Comparison of ENCODE assay signal across 12 cellular contexts in the genomic region with DNA sequence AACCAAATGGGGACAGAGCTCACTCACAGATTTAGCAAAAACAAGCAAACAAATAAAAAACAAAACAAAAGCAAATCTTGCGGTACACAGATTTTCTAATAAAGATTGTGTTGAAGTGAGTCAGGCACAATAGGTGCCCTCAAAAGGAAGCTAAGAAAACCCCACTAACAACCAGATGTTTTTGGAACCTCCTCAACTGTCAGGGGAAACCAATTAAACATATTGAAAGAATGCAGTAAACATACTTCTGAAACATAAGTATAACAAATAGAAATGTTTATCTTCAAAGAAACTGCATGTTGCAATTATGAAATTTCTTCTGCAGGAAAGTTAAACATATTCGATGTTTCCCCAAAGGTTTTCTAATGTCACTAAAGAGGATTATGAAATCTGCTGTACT.
DNase-seq lines count a peak whose midpoint lies in the region; ATAC-seq and TF ChIP-seq lines count a peak whose summit lies in the region.
"Had no signal": no experiment of that assay in that cellular context is flagged by ENCODE, and none has a peak within 500 bp of the region (broad histone marks: within the 10 kb centered on the region; RNA-seq: fewer than 3 reads in every experiment).

No MANE protein-coding gene starts in this region.

- H3K79me1 ChIP-seq in H9 (ENCODE audit: insufficient read depth, low read depth, low read length, poor library complexity, severe bottlenecking), result no peaks in the 10 kb centered on the region

- no peak for DNase-seq in activated CD8-positive, alpha-beta T cell treated with anti-CD3 and anti-CD28 coated beads for 36 hours
- DNase-seq in activated CD8-positive, alpha-beta T cell treated with anti-CD3 and anti-CD28 coated beads, Interleukin-2, amount 10 ng/mL, durations not matched to agents 7 days and 5 days, result no peak
- no peak for DNase-seq in Panc1 (ENCODE audit: low read depth, low spot score)
- peak in 1 of 2 donors; percentile 67 for DNase-seq in fibroblast of lung (ENCODE audit: low read depth in 2 of 2)
- no peak for DNase-seq in A172 (ENCODE audit: low spot score)
- no peak for DNase-seq in H9
- DNase-seq in SKM-1 (lab: John Stamatoyannopoulos, UW; ENCODE audit: unreplicated experiment), result no peak
- DNase-seq: NCI-H1105; NCI-H510A treated with DMSO at 0.1 percent for 48 hours; posterior cingulate gyrus; stimulated activated CD4-positive, alpha-beta T cell treated with anti-CD3 and anti-CD28 coated beads, Interleukin-4, amount 100 ng/mL, for 4 hours had no signal

- no TSS peak for BruUV-seq in Panc1 (replicated peaks; lab: Mats Ljungman, UMichigan)

- H3K9me3 Mint-ChIP-seq in activated CD8-positive, alpha-beta T cell treated with anti-CD3 and anti-CD28 coated beads for 36 hours, result peaks cover 5% of the 10 kb centered on the region
- peaks cover 5% of the 10 kb centered on the region for H3K9me3 Mint-ChIP-seq in activated CD8-positive, alpha-beta T cell treated with anti-CD3 and anti-CD28 coated beads, Interleukin-2, amount 10 ng/mL, durations not matched to agents 7 days and 5 days (ENCODE audit: insufficient read depth)
- H3K9me3 Mint-ChIP-seq in H9, result peaks cover 7% of the 10 kb centered on the region in 2 experiments

- no peaks in the 10 kb centered on the region for H3K27me3 Mint-ChIP-seq in activated CD8-positive, alpha-beta T cell treated with anti-CD3 and anti-CD28 coated beads for 36 hours
- no peaks in the 10 kb centered on the region for H3K27me3 Mint-ChIP-seq in activated CD8-positive, alpha-beta T cell treated with anti-CD3 and anti-CD28 coated beads, Interleukin-2, amount 10 ng/mL, durations not matched to agents 7 days and 5 days (ENCODE audit: low read depth)
- no peaks in the 10 kb centered on the region for H3K27me3 Mint-ChIP-seq in H9 (ENCODE audit: low read depth)

- no peak overlapping the region for H3K4ac ChIP-seq in H9 (ENCODE audit: low read depth, low read length)

- H3K4me2 ChIP-seq in fibroblast of lung (ENCODE audit: extremely low read depth, insufficient read depth, low read length) (peak overlapping the region; percentile 10), H9 (ENCODE audit: insufficient read depth, insufficient read length, low read length) (no peak overlapping the region)

- H3K27ac ChIP-seq in Panc1 (ENCODE audit: low read length) (peak overlapping the region; percentile 30), fibroblast of lung (ENCODE audit: insufficient read depth, low read length) (no peak overlapping the region), skeletal muscle tissue (ENCODE audit: low read depth, low read length) (peak overlapping the region; percentile 79), H9 (ENCODE audit: insufficient read length, low read depth, low read length) (no peak overlapping the region)

- no peak overlapping the region for H3K23ac ChIP-seq in H9 (ENCODE audit: insufficient read length, low read depth, low read length)

- H2BK5ac ChIP-seq in H9 (ENCODE audit: insufficient read length, low read length), result no peak overlapping the region

- H3K36me3 ChIP-seq in Panc1 (ENCODE audit: control insufficient read depth, insufficient read depth, low read length) (no peaks in the 10 kb centered on the region), fibroblast of lung (ENCODE audit: control insufficient read depth, insufficient read depth, low read length) (no peaks in the 10 kb centered on the region), skeletal muscle tissue (ENCODE audit: control insufficient read depth in 3 of 3, insufficient read depth in 3 of 3, low read length in 3 of 3) (peaks cover 0 to 7% (median 0%) of the 10 kb centered on the region in 3 donors)

- H3K4me3 ChIP-seq in Panc1 (ENCODE audit: low read depth in 2 of 2, low read length in 2 of 2), result no peak overlapping the region
- H3K4me3 ChIP-seq in fibroblast of lung (replicated peaks in 1 of 4; ENCODE audit: control extremely low read depth in 1 of 4, insufficient read depth in 1 of 4, low read depth in 3 of 4, low read length in 4 of 4), result no peak overlapping the region
- no peak overlapping the region for H3K4me3 ChIP-seq in skeletal muscle tissue (ENCODE audit: low read length in 3 of 3)

- H2AFZ ChIP-seq in fibroblast of lung (ENCODE audit: low read length), result no peak overlapping the region
- no peak overlapping the region for H2AFZ ChIP-seq in H9 (ENCODE audit: low read length)

- H3K27me3 ChIP-seq in Panc1 (ENCODE audit: control insufficient read depth, insufficient read depth, low read length), result no peaks in the 10 kb centered on the region
- no peaks in the 10 kb centered on the region for H3K27me3 ChIP-seq in fibroblast of lung (ENCODE audit: control insufficient read depth, insufficient read depth, low read length)
- H3K27me3 ChIP-seq in skeletal muscle tissue (ENCODE audit: control insufficient read depth in 3 of 3, insufficient read depth in 3 of 3, low read length in 3 of 3), result no peaks in the 10 kb centered on the region
- no peaks in the 10 kb centered on the region for H3K27me3 ChIP-seq in H9 (ENCODE audit: insufficient read depth, low read length)

- no peak overlapping the region for H2AK5ac ChIP-seq in H9 (ENCODE audit: insufficient read length, low read length)

- H3K36me3 Mint-ChIP-seq in activated CD8-positive, alpha-beta T cell treated with anti-CD3 and anti-CD28 coated beads for 36 hours (ENCODE audit: low read depth), result peaks cover 28% of the 10 kb centered on the region
- H3K36me3 Mint-ChIP-seq in activated CD8-positive, alpha-beta T cell treated with anti-CD3 and anti-CD28 coated beads, Interleukin-2, amount 10 ng/mL, durations not matched to agents 7 days and 5 days (ENCODE audit: low read depth), result peaks cover 37% of the 10 kb centered on the region
- H3K36me3 Mint-ChIP-seq in H9 (ENCODE audit: insufficient read depth in 1 of 3, low read depth in 3 of 3), result peaks cover 4 to 8% (median 4%) of the 10 kb centered on the region in 3 experiments; a peak in 6 of 7 replicates

- H2BK15ac ChIP-seq in H9 (ENCODE audit: low read depth, low read length), result no peak overlapping the region

- H3K18ac ChIP-seq in H9 (ENCODE audit: insufficient read length, low read depth, low read length), result no peak overlapping the region

- no peak overlapping the region for H2BK120ac ChIP-seq in H9 (ENCODE audit: low read depth, low read length, poor library complexity, severe bottlenecking)

- no peaks in the 10 kb centered on the region for H3K9me3 ChIP-seq in Panc1 (ENCODE audit: control insufficient read depth, insufficient read depth, low read depth, low read length)
- H3K9me3 ChIP-seq in fibroblast of lung (ENCODE audit: control insufficient read depth, insufficient read depth, low read depth, low read length), result no peaks in the 10 kb centered on the region
- no peaks in the 10 kb centered on the region for H3K9me3 ChIP-seq in skeletal muscle tissue (ENCODE audit: control insufficient read depth in 3 of 3, low read length in 3 of 3)
- no peaks in the 10 kb centered on the region for H3K9me3 ChIP-seq in H9 (ENCODE audit: control insufficient read depth, low read depth, low read length)

- H3K23me2 ChIP-seq in H9 (ENCODE audit: insufficient read length, low read depth, low read length, poor library complexity, severe bottlenecking), result no peaks in the 10 kb centered on the region

- no peaks in the 10 kb centered on the region for H4K20me1 ChIP-seq in fibroblast of lung (ENCODE audit: control insufficient read depth, extremely low read depth, insufficient read depth, low read length)
- no peaks in the 10 kb centered on the region for H4K20me1 ChIP-seq in H9 (ENCODE audit: control insufficient read depth, insufficient read depth, insufficient read length)

- POLR2A ChIA-PET in activated CD8-positive, alpha-beta T cell treated with anti-CD3 and anti-CD28 coated beads for 36 hours (lab: Charles Lee), result interaction anchor here (1.2 to 2.0 kb wide), 4 partner anchors 10 to 41 kb away, joined by 3 to 12 read pairs (median 6); no protein-coding TSS in a partner anchor
- POLR2A ChIA-PET in activated CD8-positive, alpha-beta T cell treated with anti-CD3 and anti-CD28 coated beads, Interleukin-2, amount 10 ng/mL, durations not matched to agents 7 days and 5 days (lab: Charles Lee), result interaction anchor here (0.7 to 0.9 kb wide), 3 partner anchors 10 to 59 kb away, joined by 3 read pairs; no protein-coding TSS in a partner anchor
- POLR2A ChIA-PET in Panc1 (lab: Charles Lee), result interaction anchor here (0.7 to 1.2 kb wide), 2 partner anchors 11 to 197 kb away, joined by 4 to 9 read pairs; no protein-coding TSS in a partner anchor

- intact Hi-C loops in activated CD8-positive, alpha-beta T cell treated with anti-CD3 and anti-CD28 coated beads for 36 hours (cut with micrococcal nuclease), result no loop called here
- intact Hi-C loops in Panc1 (cut with micrococcal nuclease; ENCODE audit: unreplicated experiment), result no loop called here

- no peak overlapping the region for H2BK20ac ChIP-seq in H9 (ENCODE audit: low read depth, low read length, poor library complexity, severe bottlenecking)

- CTCF ChIA-PET in activated CD8-positive, alpha-beta T cell treated with anti-CD3 and anti-CD28 coated beads for 36 hours (lab: Charles Lee), result interaction anchor here (0.8 to 1.8 kb wide), 6 partner anchors 11 to 94 kb away, joined by 3 to 12 read pairs (median 4); no protein-coding TSS in a partner anchor
- CTCF ChIA-PET in activated CD8-positive, alpha-beta T cell treated with anti-CD3 and anti-CD28 coated beads, Interleukin-2, amount 10 ng/mL, durations not matched to agents 7 days and 5 days (lab: Charles Lee), result interaction anchor here (0.7 to 1.7 kb wide), 6 partner anchors 8 to 115 kb away, joined by 3 to 6 read pairs (median 4); no protein-coding TSS in a partner anchor
- CTCF ChIA-PET in Panc1 (lab: Charles Lee), result interaction anchor here (1.0 kb wide), 1 partner anchor 142 kb away, joined by 4 read pairs; no protein-coding TSS in a partner anchor

- H3T11ph ChIP-seq in H9 (ENCODE audit: low read length), result no peak overlapping the region

- H4K5ac ChIP-seq in H9 (ENCODE audit: insufficient read length, low read depth, low read length), result no peak overlapping the region

- no peak overlapping the region for H3K56ac ChIP-seq in H9 (ENCODE audit: insufficient read length, low read depth, low read length)

- no peak overlapping the region for H4K91ac ChIP-seq in H9 (ENCODE audit: insufficient read length, low read depth, low read length)

- in situ Hi-C loops in Panc1 (cut with HindIII; ENCODE audit: low pct_unique_long_range_greater_than_20kb, low sequenced_read_pairs), result no loop called here

- TF ChIP-seq CTCF in activated CD8-positive, alpha-beta T cell treated with anti-CD3 and anti-CD28 coated beads for 36 hours (IDR thresholded peaks at IDR 0.05), result no peak
- TF ChIP-seq CTCF in Panc1 (IDR thresholded peaks at IDR 0.05) (no peak), fibroblast of lung (conservative IDR thresholded peaks at IDR 0.05 in 1 of 2, IDR thresholded peaks at IDR 0.05 in 1 of 2; ENCODE audit: low read depth in 1 of 2, low read length in 2 of 2) (no peak), H9 (conservative IDR thresholded peaks at IDR 0.05) (no peak)

- no peak overlapping the region for H3K14ac ChIP-seq in H9 (ENCODE audit: insufficient read depth, low read length)

- no CpG with 5 or more reads among the region's 2 CpGs for WGBS in H9 (ENCODE audit: extremely low coverage, insufficient read length, low lambda C conversion rate)

- H4K8ac ChIP-seq in H9 (replicated peaks; ENCODE audit: insufficient read length, low read depth, low read length), result no peak overlapping the region

- no peak overlapping the region for H3K9ac ChIP-seq in fibroblast of lung (ENCODE audit: insufficient read depth, low read length)
- H3K9ac ChIP-seq in skeletal muscle tissue (ENCODE audit: low read depth in 1 of 3, low read length in 3 of 3), result peak overlapping the region in 2 of 3 donors; percentile 21 to 50
- no peak overlapping the region for H3K9ac ChIP-seq in H9 (ENCODE audit: extremely low read depth, insufficient read length, low read length)

- H3K4me1 ChIP-seq in Panc1 (ENCODE audit: control insufficient read depth, insufficient read depth, low read length), result peaks cover 14% of the 10 kb centered on the region
- peaks cover 17% of the 10 kb centered on the region for H3K4me1 ChIP-seq in fibroblast of lung (ENCODE audit: control insufficient read depth, extremely low read depth, insufficient read depth, low read length)
- peaks cover 15 to 17% (median 16%) of the 10 kb centered on the region in 3 donors for H3K4me1 ChIP-seq in skeletal muscle tissue (ENCODE audit: control insufficient read depth in 3 of 3, insufficient read depth in 3 of 3, low read length in 3 of 3)
- no peaks in the 10 kb centered on the region for H3K4me1 ChIP-seq in H9 (ENCODE audit: insufficient read depth, low read length)

- peak overlapping the region; percentile 53 for H3K27ac Mint-ChIP-seq in activated CD8-positive, alpha-beta T cell treated with anti-CD3 and anti-CD28 coated beads for 36 hours
- no peak overlapping the region for H3K27ac Mint-ChIP-seq in activated CD8-positive, alpha-beta T cell treated with anti-CD3 and anti-CD28 coated beads, Interleukin-2, amount 10 ng/mL, durations not matched to agents 7 days and 5 days
- peak overlapping the region in 1 of 3 experiments; percentile 3; a peak in 1 of 7 replicates for H3K27ac Mint-ChIP-seq in H9

- H3K79me2 ChIP-seq in fibroblast of lung (ENCODE audit: control insufficient read depth, insufficient read depth, low read length) (no peaks in the 10 kb centered on the region), H9 (ENCODE audit: insufficient read depth, low read length) (no peaks in the 10 kb centered on the region)

- no peak for ATAC-seq in activated CD8-positive, alpha-beta T cell treated with anti-CD3 and anti-CD28 coated beads for 36 hours
- no peak for ATAC-seq in activated CD8-positive, alpha-beta T cell treated with anti-CD3 and anti-CD28 coated beads, Interleukin-2, amount 10 ng/mL, durations not matched to agents 7 days and 5 days
- ATAC-seq in Panc1, result peak; percentile 78

- H3K4me1 Mint-ChIP-seq in activated CD8-positive, alpha-beta T cell treated with anti-CD3 and anti-CD28 coated beads for 36 hours (ENCODE audit: low read depth), result peaks cover 51% of the 10 kb centered on the region
- peaks cover 23% of the 10 kb centered on the region for H3K4me1 Mint-ChIP-seq in activated CD8-positive, alpha-beta T cell treated with anti-CD3 and anti-CD28 coated beads, Interleukin-2, amount 10 ng/mL, durations not matched to agents 7 days and 5 days (ENCODE audit: low read depth)
- H3K4me1 Mint-ChIP-seq in H9, result no peaks in the 10 kb centered on the region; a peak in 1 of 4 replicates

- no peak overlapping the region for H3K4me3 Mint-ChIP-seq in activated CD8-positive, alpha-beta T cell treated with anti-CD3 and anti-CD28 coated beads for 36 hours
- H3K4me3 Mint-ChIP-seq in activated CD8-positive, alpha-beta T cell treated with anti-CD3 and anti-CD28 coated beads, Interleukin-2, amount 10 ng/mL, durations not matched to agents 7 days and 5 days, result no peak overlapping the region
- H3K4me3 Mint-ChIP-seq in H9, result no peak overlapping the region

- H2BK12ac ChIP-seq in H9 (ENCODE audit: insufficient read length, low read depth, low read length), result no peak overlapping the region

Comparison
In these comparisons a context has a peak if more than half of its experiments do, and no peak if none do; other contexts are left out.
1. H3K27ac ChIP-seq: peak in Panc1 (single experiment) and skeletal muscle tissue (single experiment); none in fibroblast of lung (single experiment) and H9 (single experiment).
2. H3K9ac ChIP-seq: peak in skeletal muscle tissue (2 of 3); none in fibroblast of lung (single experiment) and H9 (single experiment).